Comparison of ENCODE assay signal across 35 cellular contexts in genomic region chr9:136159851-136160250, GRCh38. TPM values are rescaled to one million over a fixed set of nuclear protein-coding genes. Genes with fewer than 3 reads are reported as not detected.
"Had no signal": no experiment of that assay in that cellular context is flagged by ENCODE, and none has a peak within 500 bp of the region (broad histone marks: within the 10 kb centered on the region; RNA-seq: fewer than 3 reads in every experiment).

No MANE protein-coding gene starts in this region.

- FAIRE-seq: astrocyte, bronchial epithelial cell, colon, endometrium, endothelial cell of umbilical vein had no signal

- H3K27ac ChIP-seq: brain microvascular endothelial cell, epithelial cell of prostate, esophagus squamous epithelium, gastroesophageal sphincter had no signal

- H3K4me3 ChIP-seq: esophagus squamous epithelium, gastroesophageal sphincter had no signal

- DNase-seq: activated B cell treated with CpG ODN at 0.5 μM for 24 hours; activated CD4-positive, alpha-beta T cell treated with anti-CD3 and anti-CD28 coated beads for 48 hours; activated CD4-positive, alpha-beta T cell treated with anti-CD3 and anti-CD28 coated beads, Interleukin-2, amount 50 U/mL, for 1 hour; activated CD4-positive, alpha-beta T cell treated with anti-CD3 and anti-CD28 coated beads, Interleukin-2, amount 50 U/mL, for 48 hours; activated CD8-positive, alpha-beta memory T cell treated with anti-CD3 and anti-CD28 coated beads for 24 hours; activated CD8-positive, alpha-beta T cell treated with anti-CD3 and anti-CD28 coated beads for 36 hours; activated effector memory CD4-positive, alpha-beta T cell treated with Interleukin-2 at 50 U/mL for 16 hours; activated gamma-delta T cell treated with Interleukin-2 at 50 U/mL for 16 hours; activated naive CD4-positive, alpha-beta T cell treated with anti-CD3 and anti-CD28 coated beads, Interleukin-2, amount 50 U/mL, for 16 hours; activated naive CD4-positive, alpha-beta T cell treated with Interleukin-2 at 50 U/mL for 16 hours; activated T-cell treated with anti-CD3 and anti-CD28 coated beads, Interleukin-2, amount 50 U/mL, for 4 hours; amniotic stem cell; anterior cingulate cortex; brain microvascular endothelial cell; caudate nucleus; effector CD8-positive, alpha-beta T cell; esophagus squamous epithelium; foreskin melanocyte; T-helper 2 cell had no signal

- H3K4me1 ChIP-seq: esophagus squamous epithelium, gastroesophageal sphincter had no signal

- H3K36me3 ChIP-seq: brain microvascular endothelial cell, esophagus squamous epithelium, gastroesophageal sphincter had no signal

- ATAC-seq: activated CD4-positive, CD25-positive, alpha-beta regulatory T cell treated with anti-CD3 and anti-CD28 coated beads, Interleukin-2, amount 50 U/mL, for 24 hours; activated CD8-positive, alpha-beta T cell treated with anti-CD3 and anti-CD28 coated beads for 36 hours; activated T-cell treated with anti-CD3 and anti-CD28 coated beads, Interleukin-2, amount 50 U/mL, for 4 hours; activated T-helper 17 cell treated with anti-CD3 and anti-CD28 coated beads, Interleukin-2, amount 50 U/mL, for 72 hours; gastroesophageal sphincter had no signal

RNA-seq across cellular contexts. Expression of gene LHX3, which starts 45.1 kb away (rescaled TPM):
- total RNA-seq: activated B cell treated with CpG ODN at 0.5 μM for 24 hours; activated CD8-positive, alpha-beta T cell treated with anti-CD3 and anti-CD28 coated beads for 36 hours; astrocyte; bronchial epithelial cell; chondrocyte; dermis microvascular lymphatic vessel endothelial cell; endothelial cell of umbilical vein; esophagus squamous epithelium; fibroblast of lung; fibroblast of villous mesenchyme; gastroesophageal sphincter; glomerular endothelial cell; T-helper 1 cell treated with Interleukin-12 subunit alpha and Interleukin-12 subunit beta and Interleukin-4 antibody, amounts not matched to agents 30 ng/mL and 1 ng/mL, for 36 hours had no signal
- polyA plus RNA-seq: endothelial cell of umbilical vein, esophagus, fibroblast of lung had no signal
